In genomic region chr2:156383798-156384197, GRCh38 we compare ENCODE assay signal across 28 cellular contexts.
"Had no signal": no experiment of that assay in that cellular context is flagged by ENCODE, and none has a peak within 500 bp of the region (broad histone marks: within the 10 kb centered on the region; RNA-seq: fewer than 3 reads in every experiment).

No MANE protein-coding gene starts in this region.

- H3K4me3 ChIP-seq: body of pancreas, colonic mucosa, esophagus muscularis mucosa, gastrocnemius medialis, heart left ventricle had no signal

- H3K4me1 ChIP-seq: body of pancreas, colonic mucosa, esophagus muscularis mucosa, foreskin keratinocyte, gastrocnemius medialis, heart left ventricle had no signal

- ATAC-seq: activated CD4-positive, CD25-positive, alpha-beta regulatory T cell treated with anti-CD3 and anti-CD28 coated beads, Interleukin-2, amount 50 U/mL, for 24 hours; activated CD8-positive, alpha-beta T cell treated with anti-CD3 and anti-CD28 coated beads for 36 hours; activated T-cell treated with anti-CD3 and anti-CD28 coated beads, Interleukin-2, amount 50 U/mL, for 4 hours; activated T-helper 17 cell treated with anti-CD3 and anti-CD28 coated beads, Interleukin-2, amount 50 U/mL, for 72 hours; body of pancreas; foreskin keratinocyte; gastrocnemius medialis; heart left ventricle; T-helper 17 cell had no signal

- H3K27me3 ChIP-seq: body of pancreas, colonic mucosa, esophagus muscularis mucosa, foreskin keratinocyte, gastrocnemius medialis had no signal

- H3K27ac ChIP-seq: body of pancreas, colonic mucosa, esophagus muscularis mucosa, foreskin keratinocyte, gastrocnemius medialis, heart left ventricle, WERI-Rb-1 had no signal

- FAIRE-seq: astrocyte had no signal

- H3K9me3 ChIP-seq: body of pancreas, colonic mucosa, esophagus muscularis mucosa, gastrocnemius medialis, heart left ventricle had no signal

- H3K36me3 ChIP-seq: colonic mucosa, esophagus muscularis mucosa, gastrocnemius medialis, heart left ventricle, WERI-Rb-1 had no signal

- DNase-seq: activated B cell treated with CpG ODN at 0.5 μM for 24 hours; activated CD4-positive, alpha-beta T cell treated with anti-CD3 and anti-CD28 coated beads for 48 hours; activated CD4-positive, alpha-beta T cell treated with anti-CD3 and anti-CD28 coated beads, Interleukin-2, amount 50 U/mL, for 1 hour; activated CD4-positive, alpha-beta T cell treated with anti-CD3 and anti-CD28 coated beads, Interleukin-2, amount 50 U/mL, for 48 hours; activated CD8-positive, alpha-beta memory T cell treated with anti-CD3 and anti-CD28 coated beads for 24 hours; activated CD8-positive, alpha-beta T cell treated with anti-CD3 and anti-CD28 coated beads for 36 hours; activated effector memory CD4-positive, alpha-beta T cell treated with Interleukin-2 at 50 U/mL for 16 hours; activated gamma-delta T cell treated with Interleukin-2 at 50 U/mL for 16 hours; activated naive CD4-positive, alpha-beta T cell treated with anti-CD3 and anti-CD28 coated beads, Interleukin-2, amount 50 U/mL, for 16 hours; activated naive CD4-positive, alpha-beta T cell treated with Interleukin-2 at 50 U/mL for 16 hours; activated T-cell treated with anti-CD3 and anti-CD28 coated beads, Interleukin-2, amount 50 U/mL, for 4 hours; body of pancreas; caudate nucleus; colonic mucosa; effector memory CD4-positive, alpha-beta T cell; endodermal cell; foreskin keratinocyte; gastrocnemius medialis; glutamatergic neuron; heart left ventricle; T-helper 1 cell; T-helper 17 cell; T1000; WERI-Rb-1 had no signal
